8 cellular contexts compared by ENCODE assay signal in the genomic region with DNA sequence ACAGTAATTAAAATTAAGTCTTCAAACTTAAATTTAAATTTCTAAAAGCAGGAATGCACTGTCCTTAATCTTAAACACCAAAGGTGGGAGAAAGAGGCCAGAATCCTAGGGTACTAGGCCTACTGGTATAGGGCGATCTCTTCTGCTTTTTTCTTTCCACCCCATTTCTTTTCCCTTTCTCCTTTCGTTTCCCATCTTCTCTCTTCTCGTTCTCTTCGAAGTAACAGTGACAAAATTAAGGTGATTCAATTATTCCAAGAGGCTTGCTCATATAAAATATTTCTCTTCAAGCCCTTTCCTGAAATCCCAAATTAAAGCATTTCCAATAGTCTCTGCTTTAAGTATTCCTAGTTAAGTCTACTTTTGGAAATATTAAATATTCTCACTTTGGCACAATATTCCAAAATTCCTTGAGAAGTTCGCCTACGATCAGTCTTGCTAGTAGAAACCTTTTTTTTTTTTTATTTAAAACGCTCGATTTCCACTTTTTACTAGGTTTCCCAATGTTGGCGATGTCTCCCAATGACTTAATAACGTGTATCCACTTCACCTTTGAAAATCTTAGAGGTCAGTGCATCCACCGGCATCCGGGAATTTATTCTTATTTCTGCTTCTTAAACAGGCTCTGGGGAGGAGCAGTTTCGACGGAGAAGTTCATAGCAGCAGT. TPM values are rescaled to one million over a fixed set of nuclear protein-coding genes. Genes with fewer than 3 reads are reported as not detected.
A peak's percentile ranks its signal among the peaks of the same experiment; 100 is the strongest.
DNase-seq lines count a peak whose midpoint lies in the region; ATAC-seq, FAIRE-seq and TF ChIP-seq lines count a peak whose summit lies in the region.

No MANE protein-coding gene starts in this region.

- peak overlapping the region; percentile 83 for H2AFZ ChIP-seq in Loucy (ENCODE audit: low read length)

- H3K27ac ChIP-seq in BLaER1: peak overlapping the region; percentile 96

- H3K9ac ChIP-seq in BLaER1 (peak overlapping the region; percentile 93), Loucy (ENCODE audit: low read depth, low read length, poor library complexity, severe bottlenecking) (peak overlapping the region; percentile 92)

- H3K4me1 Mint-ChIP-seq in natural killer cell treated with Interleukin-12 subunit alpha and Interleukin-12 subunit beta and Interleukin-15 and Interleukin-18, amount 100 ng/mL, for 72 hours (ENCODE audit: low read depth in 2 of 2): peaks cover 37 to 44% of the 10 kb centered on the region in 2 donors

- peak overlapping the region; percentile 93 for H3K4me3 Mint-ChIP-seq in natural killer cell treated with Interleukin-12 subunit alpha and Interleukin-12 subunit beta and Interleukin-15 and Interleukin-18, amount 100 ng/mL, for 72 hours

- no peak for TF ChIP-seq POLR2A in GM12892 (IDR thresholded peaks at IDR 0.05; ENCODE audit: low read depth, low read length)

- H3K27ac Mint-ChIP-seq in natural killer cell treated with Interleukin-12 subunit alpha and Interleukin-12 subunit beta and Interleukin-15 and Interleukin-18, amount 100 ng/mL, for 72 hours: peak overlapping the region; percentile 93 to 98

- H4K20me1 ChIP-seq in BLaER1 (peaks cover 36% of the 10 kb centered on the region), Loucy (ENCODE audit: insufficient read depth, low read length, poor library complexity, severe bottlenecking) (peaks cover 35% of the 10 kb centered on the region)

- H3K4me1 ChIP-seq in BLaER1 (peaks cover 53% of the 10 kb centered on the region), Loucy (ENCODE audit: insufficient read depth, low read length, poor library complexity, severe bottlenecking) (peaks cover 40% of the 10 kb centered on the region)

- no peaks in the 10 kb centered on the region for H3K9me2 ChIP-seq in Loucy (replicated peaks; ENCODE audit: low read depth, low read length)

- no peak for TF ChIP-seq CTCF in Loucy (conservative IDR thresholded peaks at IDR 0.05; ENCODE audit: low read length)
- no peak for TF ChIP-seq CTCF in GM13976 (IDR thresholded peaks at IDR 0.05; ENCODE audit: borderline replicate concordance, control extremely low read depth, extremely low read depth, insufficient read depth, missing control alignments)

- H3K9me3 ChIP-seq in BLaER1 (no peaks in the 10 kb centered on the region), Loucy (ENCODE audit: insufficient read depth, low read depth, low read length) (no peaks in the 10 kb centered on the region)

- H3K36me3 Mint-ChIP-seq in natural killer cell treated with Interleukin-12 subunit alpha and Interleukin-12 subunit beta and Interleukin-15 and Interleukin-18, amount 100 ng/mL, for 72 hours: no peaks in the 10 kb centered on the region

- no peak for FAIRE-seq in GM12892 (lab: Jason Lieb, UNC)
- no peak for FAIRE-seq in RCC 7860 (lab: Jason Lieb, UNC)

- H3F3A ChIP-seq in Loucy (ENCODE audit: low read depth): peaks cover 8% of the 10 kb centered on the region

- H3K9me3 Mint-ChIP-seq in natural killer cell treated with Interleukin-12 subunit alpha and Interleukin-12 subunit beta and Interleukin-15 and Interleukin-18, amount 100 ng/mL, for 72 hours: no peaks in the 10 kb centered on the region

- H3K27me3 ChIP-seq in BLaER1 (no peaks in the 10 kb centered on the region), Loucy (ENCODE audit: insufficient read depth, low read length, poor library complexity, severe bottlenecking) (no peaks in the 10 kb centered on the region)

- no peak for ATAC-seq in natural killer cell treated with Interleukin-12 subunit alpha and Interleukin-12 subunit beta and Interleukin-15 and Interleukin-18, amount 100 ng/mL, for 72 hours

- DNase-seq in dedifferentiated amniotic fluid mesenchymal stem cell (ENCODE audit: extremely low spot score): peak; percentile 49
- no peak for DNase-seq in natural killer cell treated with Interleukin-12 subunit alpha and Interleukin-12 subunit beta and Interleukin-15 and Interleukin-18, amount 100 ng/mL, for 72 hours (ENCODE audit: low spot score)
- DNase-seq in GM12892 (ENCODE audit: insufficient read length): no peak
- no peak for DNase-seq in NCI-H524 treated with DMSO at 0.1 percent for 48 hours (lab: John Stamatoyannopoulos, UW)
- DNase-seq in GM13976 (ENCODE audit: low spot score): no peak
- no peak for DNase-seq in RCC 7860 (ENCODE audit: low spot score)

- H3K79me2 ChIP-seq in Loucy (ENCODE audit: insufficient read depth, low read length): peaks cover 36% of the 10 kb centered on the region

- H3K27me3 Mint-ChIP-seq in natural killer cell treated with Interleukin-12 subunit alpha and Interleukin-12 subunit beta and Interleukin-15 and Interleukin-18, amount 100 ng/mL, for 72 hours: no peaks in the 10 kb centered on the region

- in situ Hi-C loops in GM13976 (cut with MboI; ENCODE audit: low sequenced_read_pairs, unreplicated experiment): no loop called here

- H3K4me3 ChIP-seq in BLaER1: peak overlapping the region; percentile 96
- H3K4me3 ChIP-seq in Loucy (ENCODE audit: low read length, poor library complexity, severe bottlenecking): peak overlapping the region; percentile 78

- H3K36me3 ChIP-seq in BLaER1 (no peaks in the 10 kb centered on the region), Loucy (ENCODE audit: insufficient read depth, low read length) (no peaks in the 10 kb centered on the region)

- H3K4me2 ChIP-seq in BLaER1: peak overlapping the region; percentile 80
- H3K4me2 ChIP-seq in Loucy (ENCODE audit: low read depth, low read length, poor library complexity, severe bottlenecking): peak overlapping the region; percentile 92

RNA-seq across cellular contexts. Expression of gene LCOR, which starts 0.8 kb away (rescaled TPM):
- total RNA-seq in natural killer cell treated with Interleukin-12 subunit alpha and Interleukin-12 subunit beta and Interleukin-15 and Interleukin-18, amount 100 ng/mL, for 72 hours: 10 to 100 TPM; 58.7 to 70.2 TPM
- 6.6 TPM for polyA plus RNA-seq in GM12892 (2012; ENCODE audit: missing spikeins)
